In genomic region chr2:37664190-37664751, GRCh38 we compare ENCODE assay signal across 14 cellular contexts. TPM values are rescaled to one million over a fixed set of nuclear protein-coding genes. Genes with fewer than 3 reads are reported as not detected.
DNase-seq lines count a peak whose midpoint lies in the region; ATAC-seq and TF ChIP-seq lines count a peak whose summit lies in the region.
"Had no signal": no experiment of that assay in that cellular context is flagged by ENCODE, and none has a peak within 500 bp of the region (broad histone marks: within the 10 kb centered on the region; RNA-seq: fewer than 3 reads in every experiment).

No MANE protein-coding gene starts in this region.

- no peak for TF ChIP-seq EP300 in sigmoid colon (IDR thresholded peaks at IDR 0.05)

- no peaks in the 10 kb centered on the region for H3K9me3 ChIP-seq in sigmoid colon
- H3K9me3 ChIP-seq: upper lobe of left lung had no signal

- H3K4me1 ChIP-seq in sigmoid colon, result peaks cover 0 to 98% (median 88%) of the 10 kb centered on the region in 4 donors

- no peaks in the 10 kb centered on the region; the same call in none of the 2 replicates for H3K27me3 Mint-ChIP-seq in HFFc6 (ENCODE audit: insufficient read depth)
- H3K27me3 Mint-ChIP-seq in effector memory CD8-positive, alpha-beta T cell, result no peaks in the 10 kb centered on the region

- no peak overlapping the region for H3K4me3 ChIP-seq in sigmoid colon
- H3K4me3 ChIP-seq: smooth muscle cell, upper lobe of left lung had no signal

- intact Hi-C loops in sigmoid colon (cut with DNase I), result no loop called here

- DNase-seq in NOMO-1 treated with DMSO at 0.1 percent for 48 hours (lab: John Stamatoyannopoulos, UW; ENCODE audit: unreplicated experiment), result peak; percentile 14
- no peak for DNase-seq in NOMO-1 (lab: John Stamatoyannopoulos, UW; ENCODE audit: unreplicated experiment in 2 of 2)
- no peak for DNase-seq in HFFc6
- DNase-seq in effector memory CD8-positive, alpha-beta T cell, result no peak
- DNase-seq in sigmoid colon, result no peak
- DNase-seq in inferior parietal cortex (ENCODE audit: extremely low spot score), result no peak
- DNase-seq: activated CD4-positive, CD25-positive, alpha-beta regulatory T cell treated with anti-CD3 and anti-CD28 coated beads, Interleukin-2, amount 50 U/mL, for 72 hours; activated gamma-delta T cell; NCI-H1694 treated with DMSO at 0.1 percent for 48 hours; NCI-H774 had no signal

- TF ChIP-seq CTCF in HFFc6 (IDR thresholded peaks at IDR 0.05), result no peak
- no peak for TF ChIP-seq CTCF in sigmoid colon (IDR thresholded peaks at IDR 0.05)

- H3K36me3 ChIP-seq in sigmoid colon, result no peaks in the 10 kb centered on the region

- no peaks in the 10 kb centered on the region for H3K27me3 ChIP-seq in sigmoid colon
- H3K27me3 ChIP-seq: upper lobe of left lung had no signal

- WGBS in sigmoid colon, 2 donors, result 61 to 66% methylated on average over 4 of the region's 4 CpGs

- no peak for TF ChIP-seq POLR2A in sigmoid colon (IDR thresholded peaks at IDR 0.05)

- no peak for ATAC-seq in effector memory CD8-positive, alpha-beta T cell (replicated peaks)
- ATAC-seq in HG03135 (IDR thresholded peaks at IDR 0.05; ENCODE audit: unreplicated experiment) (no peak), GM18873 (IDR thresholded peaks at IDR 0.05; ENCODE audit: low FRiP score, unreplicated experiment) (no peak)

- peak overlapping the region; percentile 27; the same call in 1 of the 2 replicates for H3K27ac Mint-ChIP-seq in HFFc6
- peak overlapping the region; percentile 91 to 93 for H3K27ac Mint-ChIP-seq in effector memory CD8-positive, alpha-beta T cell

- H3K27ac ChIP-seq in sigmoid colon, result peak overlapping the region; percentile 39 to 99 (median 72)

- H3K36me3 Mint-ChIP-seq in HFFc6 (ENCODE audit: low read depth), result peaks cover 84% of the 10 kb centered on the region
- H3K36me3 Mint-ChIP-seq in effector memory CD8-positive, alpha-beta T cell (ENCODE audit: insufficient read depth), result peaks cover 24% of the 10 kb centered on the region

- H3K4me3 Mint-ChIP-seq in HFFc6, result peak overlapping the region; percentile 33; the same call in 1 of the 2 replicates
- peak overlapping the region; percentile 70 to 72 for H3K4me3 Mint-ChIP-seq in effector memory CD8-positive, alpha-beta T cell

- H3K4me1 Mint-ChIP-seq in HFFc6 (ENCODE audit: low read depth), result peaks cover 93% of the 10 kb centered on the region
- peaks cover 71 to 94% of the 10 kb centered on the region in 2 donors for H3K4me1 Mint-ChIP-seq in effector memory CD8-positive, alpha-beta T cell (ENCODE audit: low read depth in 2 of 2)

- H3K9me3 Mint-ChIP-seq in HFFc6, result no peaks in the 10 kb centered on the region
- no peaks in the 10 kb centered on the region for H3K9me3 Mint-ChIP-seq in effector memory CD8-positive, alpha-beta T cell

RNA-seq across cellular contexts. Expression of gene CDC42EP3, which starts 7.2 kb away (rescaled TPM):
- 100 to 1,000 TPM; 159 to 248 (median 201) TPM for total RNA-seq in HFFc6 (2021; fragmentation: NEBNext Ultra II Directional; extraction: Animal tissue kit (Norgen Biotek cat#: 25700))
- 10 to 100 TPM; 41.1 to 84.5 (median 44.8) TPM for total RNA-seq in sigmoid colon
- polyA plus RNA-seq in sigmoid colon, result 10 to 100 TPM; 10.9 to 20.4 (median 11.8) TPM
